ENCODE assay signal across 1 cellular context in the genomic region with DNA sequence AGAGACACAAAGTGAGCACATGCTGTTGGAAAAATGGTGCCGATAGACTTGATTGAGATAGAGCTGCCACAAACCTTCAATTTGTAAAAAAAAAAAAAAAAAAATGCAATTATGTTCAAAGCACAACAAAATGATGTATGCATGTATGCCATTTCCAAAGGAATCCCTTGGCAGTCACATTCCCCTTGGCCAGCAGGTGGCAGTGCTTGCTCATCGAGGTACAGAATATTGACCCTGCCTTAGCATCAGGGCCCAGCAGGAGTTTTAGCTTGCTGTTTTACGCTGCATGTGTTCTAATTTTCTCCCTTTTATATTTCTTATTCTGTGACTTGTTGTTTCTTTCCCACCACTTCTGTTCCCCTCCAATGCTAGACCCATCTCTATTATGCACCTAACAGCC.
TF ChIP-seq lines count a peak whose summit lies in the region.

No MANE protein-coding gene starts in this region.

TF ChIP-seq in H1, 55 proteins besides CTCF, POLR2A, EP300 and RAD21 (continued from another document):
- TF ChIP-seq SP2 (IDR thresholded peaks at IDR 0.05; ENCODE audit: low read length), result no peak
- no peak for TF ChIP-seq EGR1 (IDR thresholded peaks at IDR 0.05; ENCODE audit: borderline replicate concordance, low read depth, low read length)
- TF ChIP-seq KDM4A (IDR thresholded peaks at IDR 0.05; ENCODE audit: low read depth, low read length, severe bottlenecking), result no peak
- no peak for TF ChIP-seq CHD7 (IDR thresholded peaks at IDR 0.05; ENCODE audit: insufficient replicate concordance, low read length)
- TF ChIP-seq RBBP5 (IDR thresholded peaks at IDR 0.05; ENCODE audit: borderline replicate concordance, low read depth, low read length), result no peak
- TF ChIP-seq BRCA1 (IDR thresholded peaks at IDR 0.05; ENCODE audit: low read depth, low read length), result no peak
- no peak for TF ChIP-seq SIX5 (IDR thresholded peaks at IDR 0.05; ENCODE audit: low read depth, low read length)
- TF ChIP-seq MAFK (IDR thresholded peaks at IDR 0.05; ENCODE audit: low read depth, low read length), result no peak
- TF ChIP-seq SIN3A (conservative IDR thresholded peaks at IDR 0.05 in 1 of 2, IDR thresholded peaks at IDR 0.05 in 1 of 2; ENCODE audit: low read depth in 1 of 2, low read length in 2 of 2), result no peak
- TF ChIP-seq, protein P1, sequence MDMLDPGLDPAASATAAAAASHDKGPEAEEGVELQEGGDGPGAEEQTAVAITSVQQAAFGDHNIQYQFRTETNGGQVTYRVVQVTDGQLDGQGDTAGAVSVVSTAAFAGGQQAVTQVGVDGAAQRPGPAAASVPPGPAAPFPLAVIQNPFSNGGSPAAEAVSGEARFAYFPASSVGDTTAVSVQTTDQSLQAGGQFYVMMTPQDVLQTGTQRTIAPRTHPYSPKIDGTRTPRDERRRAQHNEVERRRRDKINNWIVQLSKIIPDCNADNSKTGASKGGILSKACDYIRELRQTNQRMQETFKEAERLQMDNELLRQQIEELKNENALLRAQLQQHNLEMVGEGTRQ (IDR thresholded peaks at IDR 0.05; ENCODE audit: low read length), result no peak
- no peak for TF ChIP-seq CHD2 (IDR thresholded peaks at IDR 0.05; ENCODE audit: low read length)
- no peak for TF ChIP-seq ATF3 (IDR thresholded peaks at IDR 0.05; ENCODE audit: insufficient read depth, low read depth, low read length)
- TF ChIP-seq E2F6 (IDR thresholded peaks at IDR 0.05), result no peak
- TF ChIP-seq GTF2F1 (IDR thresholded peaks at IDR 0.05; ENCODE audit: borderline replicate concordance, low read depth, low read length), result no peak
- TF ChIP-seq POU5F1 (IDR thresholded peaks at IDR 0.05; ENCODE audit: low read depth, low read length), result no peak
